Comparison of ENCODE assay signal across 7 cellular contexts in genomic region chr11:112321521-112322172, GRCh38.
DNase-seq lines count a peak whose midpoint lies in the region; ATAC-seq and TF ChIP-seq lines count a peak whose summit lies in the region.

No MANE protein-coding gene starts in this region.

- H3K27ac ChIP-seq in body of pancreas (peak overlapping the region; percentile 36 to 82 (median 70)), lower lobe of right lung (peak overlapping the region; percentile 56)

- no peaks in the 10 kb centered on the region for H3K27me3 ChIP-seq in body of pancreas
- no peaks in the 10 kb centered on the region for H3K27me3 ChIP-seq in lower lobe of right lung (ENCODE audit: low read depth)

- no peaks in the 10 kb centered on the region for H3K36me3 ChIP-seq in body of pancreas (replicated peaks in 1 of 2; ENCODE audit: insufficient read depth in 1 of 2, low read depth in 2 of 2)
- no peaks in the 10 kb centered on the region for H3K36me3 ChIP-seq in lower lobe of right lung

- H3K9me3 ChIP-seq in body of pancreas: no peaks in the 10 kb centered on the region
- no peaks in the 10 kb centered on the region for H3K9me3 ChIP-seq in lower lobe of right lung

- TF ChIP-seq CTCF in body of pancreas (IDR thresholded peaks at IDR 0.05) (no peak), lower lobe of right lung (IDR thresholded peaks at IDR 0.05) (no peak)

- TF ChIP-seq POLR2A in body of pancreas (IDR thresholded peaks at IDR 0.05): peak in 1 of 3 donors; percentile 7

- intact Hi-C loops in body of pancreas (cut with DNase I): no loop called here
- intact Hi-C loops in lower lobe of right lung (cut with DNase I): no loop called here

- WGBS in body of pancreas, 2 donors: 23 to 33% methylated on average over 8 of the region's 8 CpGs

- H3K4me3 ChIP-seq in body of pancreas (no peak overlapping the region), lower lobe of right lung (no peak overlapping the region)

- DNase-seq in HCEC 1CT (peak; percentile 82), NCI-H2107 treated with DMSO at 0.1 percent for 48 hours (lab: John Stamatoyannopoulos, UW; ENCODE audit: unreplicated experiment) (peak; percentile 89), body of pancreas (peak; percentile 73 to 90 (median 86)), lower lobe of right lung (peak; percentile 85)

- peaks cover 23% of the 10 kb centered on the region for H3K4me1 ChIP-seq in body of pancreas
- H3K4me1 ChIP-seq in lower lobe of right lung: peaks cover 26% of the 10 kb centered on the region

- ATAC-seq in body of pancreas (peak; percentile 94), lower lobe of right lung (peak; percentile 94 to 95), HG02938 (IDR thresholded peaks at IDR 0.05; ENCODE audit: unreplicated experiment) (no peak), GM21390 (IDR thresholded peaks at IDR 0.05; ENCODE audit: unreplicated experiment) (no peak), HG03108 (IDR thresholded peaks at IDR 0.05; ENCODE audit: unreplicated experiment) (no peak)

Comparison
In these comparisons a context has a peak if more than half of its experiments do, and no peak if none do; other contexts are left out.
1. ATAC-seq: peak in body of pancreas (single experiment) and lower lobe of right lung (2 of 2); none in HG02938 (single experiment), GM21390 (single experiment) and HG03108 (single experiment).
2. Peak in every context shown above with its lines, with median percentiles within 50 percentile points of each other: DNase-seq.